In genomic region chr6:138550346-138550767, GRCh38 we compare ENCODE assay signal across 20 cellular contexts. TPM values are rescaled to one million over a fixed set of nuclear protein-coding genes. Genes with fewer than 3 reads are reported as not detected.
DNase-seq lines count a peak whose midpoint lies in the region; ATAC-seq and TF ChIP-seq lines count a peak whose summit lies in the region.
"Had no signal": no experiment of that assay in that cellular context is flagged by ENCODE, and none has a peak within 500 bp of the region (broad histone marks: within the 10 kb centered on the region; RNA-seq: fewer than 3 reads in every experiment).

No MANE protein-coding gene starts in this region.

- no peak overlapping the region for H3K27ac Mint-ChIP-seq in natural killer cell
- H3K27ac Mint-ChIP-seq: B cell, GM23338 had no signal

- H2AFZ ChIP-seq in mesenchymal stem cell (ENCODE audit: low read depth, low read length), result no peak overlapping the region
- H2AFZ ChIP-seq: GM23338 had no signal

- peak overlapping the region; percentile 31 for H3K9ac ChIP-seq in mesenchymal stem cell (ENCODE audit: low read length)

- H3K14ac ChIP-seq in mesenchymal stem cell (ENCODE audit: low read length in 2 of 2), result peak overlapping the region in 1 of 2 experiments; percentile 53

- no peak overlapping the region for H2BK120ac ChIP-seq in mesenchymal stem cell (ENCODE audit: low read depth, low read length)

- peaks cover 17% of the 10 kb centered on the region in 2 donors for H3K27me3 Mint-ChIP-seq in natural killer cell (ENCODE audit: low read depth in 2 of 2)

- no peaks in the 10 kb centered on the region for H3K36me3 Mint-ChIP-seq in natural killer cell

- H3K4me1 Mint-ChIP-seq in natural killer cell, result peaks cover 6 to 7% of the 10 kb centered on the region in 2 donors

- peaks cover 52% of the 10 kb centered on the region for H3K4me1 ChIP-seq in left ventricle myocardium inferior
- H3K4me1 ChIP-seq in mesenchymal stem cell (ENCODE audit: control insufficient read depth, insufficient read depth, low read depth, low read length), result peaks cover 6% of the 10 kb centered on the region
- H3K4me1 ChIP-seq in transverse colon, result peaks cover 7 to 26% (median 8%) of the 10 kb centered on the region in 4 donors

- H3K36me3 ChIP-seq in left ventricle myocardium inferior, result no peaks in the 10 kb centered on the region
- no peaks in the 10 kb centered on the region for H3K36me3 ChIP-seq in mesenchymal stem cell (ENCODE audit: control insufficient read depth in 1 of 2, insufficient read depth in 2 of 2, low read depth in 1 of 2, low read length in 2 of 2)
- H3K36me3 ChIP-seq in transverse colon, result no peaks in the 10 kb centered on the region

- no peak for TF ChIP-seq POLR2A in transverse colon (IDR thresholded peaks at IDR 0.05)

- H3K79me1 ChIP-seq in mesenchymal stem cell (replicated peaks; ENCODE audit: low read length, poor library complexity, severe bottlenecking), result peaks cover 16% of the 10 kb centered on the region

- H2AK5ac ChIP-seq in mesenchymal stem cell (ENCODE audit: low read length, severe bottlenecking), result no peak overlapping the region

- WGBS in mesenchymal stem cell, result 100% methylated on average over 1 of the region's 2 CpGs
- WGBS in transverse colon (ENCODE audit: low coverage in 1 of 2), 2 donors, result 31 to 42% methylated on average over 2 of the region's 2 CpGs

- H3K27ac ChIP-seq in left ventricle myocardium inferior (replicated peaks) (peak overlapping the region; percentile 3), mesenchymal stem cell (ENCODE audit: low read length, poor library complexity, severe bottlenecking) (no peak overlapping the region), transverse colon (peak overlapping the region; percentile 21 to 68 (median 36))

- H3K4ac ChIP-seq in mesenchymal stem cell (ENCODE audit: low read depth in 1 of 2, low read length in 2 of 2), result no peak overlapping the region

- H4K91ac ChIP-seq in mesenchymal stem cell (ENCODE audit: low read length), result no peak overlapping the region

- H4K8ac ChIP-seq in mesenchymal stem cell (ENCODE audit: low read length), result no peak overlapping the region

- no peak overlapping the region for H3K18ac ChIP-seq in mesenchymal stem cell (ENCODE audit: low read depth in 1 of 2, low read length in 2 of 2)

- no peak overlapping the region for H2BK15ac ChIP-seq in mesenchymal stem cell (ENCODE audit: low read depth, poor library complexity, severe bottlenecking)

- no peak overlapping the region for H3K4me3 Mint-ChIP-seq in natural killer cell
- H3K4me3 Mint-ChIP-seq: B cell, GM23338 had no signal

- no peak overlapping the region for H3K4me2 ChIP-seq in mesenchymal stem cell (ENCODE audit: low read length, poor library complexity, severe bottlenecking)
- H3K4me2 ChIP-seq: GM23338 had no signal

- TF ChIP-seq CTCF in left ventricle myocardium inferior (IDR thresholded peaks at IDR 0.05; ENCODE audit: borderline replicate concordance) (no peak), transverse colon (IDR thresholded peaks at IDR 0.05) (no peak), natural killer cell (IDR thresholded peaks at IDR 0.05) (no peak)

- ATAC-seq in Right ventricle myocardium inferior, result no peak
- ATAC-seq in natural killer cell, result no peak
- ATAC-seq: GM23338 had no signal

- H3K27me3 ChIP-seq in left ventricle myocardium inferior (ENCODE audit: low read depth) (no peaks in the 10 kb centered on the region), mesenchymal stem cell (ENCODE audit: control insufficient read depth in 1 of 2, insufficient read depth in 1 of 2, low read length in 2 of 2) (no peaks in the 10 kb centered on the region), transverse colon (no peaks in the 10 kb centered on the region)

- H3K9me3 ChIP-seq in left ventricle myocardium inferior (replicated peaks) (no peaks in the 10 kb centered on the region), mesenchymal stem cell (ENCODE audit: control insufficient read depth, low read length) (no peaks in the 10 kb centered on the region), transverse colon (no peaks in the 10 kb centered on the region)

- in situ Hi-C loops in transverse colon (cut with MboI; ENCODE audit: low pct_ligation_motif_present in 1 of 4, low pct_unique_long_range_greater_than_20kb in 1 of 4, low sequenced_read_pairs in 3 of 4), result no loop called here

- no peaks in the 10 kb centered on the region for H3K9me3 Mint-ChIP-seq in natural killer cell
- H3K9me3 Mint-ChIP-seq: GM23338 had no signal

- H3K4me3 ChIP-seq in left ventricle myocardium inferior (no peak overlapping the region), mesenchymal stem cell (ENCODE audit: insufficient read depth in 1 of 2, low read depth in 1 of 2, low read length in 2 of 2) (no peak overlapping the region), transverse colon (no peak overlapping the region)
- H3K4me3 ChIP-seq: GM23338 had no signal

- DNase-seq in left ventricle myocardium inferior, result no peak
- no peak for DNase-seq in Right ventricle myocardium inferior (ENCODE audit: missing footprints)
- DNase-seq in fibroblast of gingiva (ENCODE audit: low read depth), result peak; percentile 37
- no peak for DNase-seq in mesenchymal stem cell
- DNase-seq in transverse colon, result peak; percentile 58
- no peak for DNase-seq in T-helper 2 cell
- DNase-seq in dermis blood vessel endothelial cell, result no peak
- DNase-seq in natural killer cell, result no peak
- DNase-seq: activated CD4-positive, alpha-beta T cell treated with anti-CD3 and anti-CD28 coated beads for 1 hour; activated CD8-positive, alpha-beta memory T cell treated with anti-CD3 and anti-CD28 coated beads for 24 hours; activated naive CD4-positive, alpha-beta T cell treated with anti-CD3 and anti-CD28 coated beads, Interleukin-2, amount 50 U/mL, for 16 hours; activated T-cell treated with anti-CD3 and anti-CD28 coated beads, Interleukin-2, amount 50 U/mL, for 48 hours; DND-41; effector CD4-positive, alpha-beta T cell; NCI-H1105; NCI-H2029 treated with DMSO at 0.1 percent for 48 hours; NCI-H345; nucleus accumbens had no signal

- no peak overlapping the region for H3K23ac ChIP-seq in mesenchymal stem cell (ENCODE audit: low read length in 2 of 2)

- H2BK5ac ChIP-seq in mesenchymal stem cell (ENCODE audit: low read depth, low read length, poor library complexity, severe bottlenecking), result no peak overlapping the region

- no peak for TF ChIP-seq EP300 in transverse colon (IDR thresholded peaks at IDR 0.05; ENCODE audit: low read depth)

- no peak overlapping the region for H2BK12ac ChIP-seq in mesenchymal stem cell (ENCODE audit: low read length in 2 of 2)

- intact Hi-C loops in left ventricle myocardium inferior (cut with micrococcal nuclease), result no loop called here
- intact Hi-C loops in Right ventricle myocardium inferior (cut with DNase I), result no loop called here
- intact Hi-C loops in transverse colon (cut with DNase I; ENCODE audit: low total_unique reads), result no loop called here
- intact Hi-C loops in natural killer cell (cut with micrococcal nuclease), result no loop called here

RNA-seq across cellular contexts. Expression of gene NHSL1, which starts 51.1 kb away (rescaled TPM):
- 44.7 TPM for total RNA-seq in left ventricle myocardium inferior
- 56.6 TPM for total RNA-seq in Right ventricle myocardium inferior
- polyA plus RNA-seq in mesenchymal stem cell (2013, experiment 1 of 2), result 16.1 TPM
- polyA plus RNA-seq in mesenchymal stem cell (2013, experiment 2 of 2), result 16.4 TPM
- 100 to 1,000 TPM in 2 of 4 donors, 10 to 100 TPM in 2; 73.2 to 117 (median 98.0) TPM for total RNA-seq in transverse colon
- 45.1 and 78.7 TPM in 2 replicates for total RNA-seq in dermis blood vessel endothelial cell
- total RNA-seq in natural killer cell, result under 1 TPM; 0.38 to 0.75 (median 0.68) TPM

Comparison
In these comparisons a context has a peak if more than half of its experiments do, and no peak if none do; other contexts are left out.
1. DNase-seq: peak in fibroblast of gingiva (single experiment) and transverse colon (single experiment); none in left ventricle myocardium inferior (single experiment), Right ventricle myocardium inferior (single experiment), mesenchymal stem cell (single experiment), T-helper 2 cell (0 of 5), dermis blood vessel endothelial cell (single experiment) and natural killer cell (single experiment).
2. RNA of gene NHSL1, which starts 51.1 kb away (total RNA-seq): 73.2 to 117 TPM in transverse colon, 56.6 TPM in Right ventricle myocardium inferior (single experiment), 45.1 to 78.7 TPM in dermis blood vessel endothelial cell and 44.7 TPM in left ventricle myocardium inferior (single experiment); 0.38 to 0.75 TPM in natural killer cell; every median in the first group is over 10 times any median in the second.